In genomic region chr17:76239538-76240274, GRCh38 we compare ENCODE assay signal across 8 cellular contexts. TPM values are rescaled to one million over a fixed set of nuclear protein-coding genes. Genes with fewer than 3 reads are reported as not detected.
DNase-seq lines count a peak whose midpoint lies in the region; ATAC-seq and TF ChIP-seq lines count a peak whose summit lies in the region.

No MANE protein-coding gene starts in this region.

- peaks cover 0 to 12% of the 10 kb centered on the region in 2 donors for H3K27me3 Mint-ChIP-seq in natural killer cell (ENCODE audit: low read depth in 2 of 2)

- DNase-seq in LNCaP clone FGC (ENCODE audit: low read depth) (no peak), dorsolateral prefrontal cortex (peak in 1 of 10 donors; percentile 47), natural killer cell (no peak), NCI-H1930 (lab: John Stamatoyannopoulos, UW) (no peak), AG20443 (ENCODE audit: low spot score) (no peak), NCI-H510A treated with DMSO at 0.1 percent for 48 hours (lab: John Stamatoyannopoulos, UW) (no peak)

- no peaks in the 10 kb centered on the region for H3K27me3 ChIP-seq in dorsolateral prefrontal cortex

- intact Hi-C loops in dorsolateral prefrontal cortex (cut with DNase I), result loop anchor here (1.0 to 2.0 kb wide), 2 partner anchors 25 to 26 kb away; partner anchors contain the start of gene UBALD2 (in 2 of the 2)
- intact Hi-C loops in natural killer cell (cut with micrococcal nuclease), result loop anchor here (5.0 kb wide), 1 partner anchor 38 kb away; no protein-coding TSS in a partner anchor

- H3K4me3 Mint-ChIP-seq in natural killer cell, result peak overlapping the region; percentile 88

- H3K4me3 ChIP-seq in LNCaP clone FGC (ENCODE audit: low read depth, low read length) (peak overlapping the region; percentile 40), dorsolateral prefrontal cortex (peak overlapping the region; percentile 63 to 90 (median 83))

- ATAC-seq in GM19372 (IDR thresholded peaks at IDR 0.05; ENCODE audit: low read depth, unreplicated experiment), result peak; percentile 7
- ATAC-seq in natural killer cell, result no peak
- ATAC-seq in HG03097 (IDR thresholded peaks at IDR 0.05; ENCODE audit: low FRiP score, unreplicated experiment), result no peak

- H3K4me1 Mint-ChIP-seq in natural killer cell, result peaks cover 8 to 16% of the 10 kb centered on the region in 2 donors

- H3K27ac ChIP-seq in dorsolateral prefrontal cortex, result peak overlapping the region in 50 of 59 donors; percentile 2 to 89 (median 70)

- no peak overlapping the region for H3K27ac Mint-ChIP-seq in natural killer cell

- no peaks in the 10 kb centered on the region for H3K9me3 Mint-ChIP-seq in natural killer cell

- H3K36me3 Mint-ChIP-seq in natural killer cell, result no peaks in the 10 kb centered on the region

- TF ChIP-seq CTCF in LNCaP clone FGC (IDR thresholded peaks at IDR 0.05; ENCODE audit: control insufficient read depth, extremely low read depth, insufficient read depth), result no peak
- no peak for TF ChIP-seq CTCF in dorsolateral prefrontal cortex (IDR thresholded peaks at IDR 0.05 in 54 of 56, conservative IDR thresholded peaks at IDR 0.05 in 2 of 56; ENCODE audit: low read depth in 1 of 56, partially characterized antibody in 56 of 56)
- no peak for TF ChIP-seq CTCF in natural killer cell (IDR thresholded peaks at IDR 0.05)

RNA-seq across cellular contexts. Expression of gene RNF157, which starts 0.6 kb away (rescaled TPM):
- 100 to 1,000 TPM in 116 of 120 experiments, 10 to 100 TPM in 4; 66.1 to 191 (median 137) TPM for total RNA-seq in dorsolateral prefrontal cortex
- 1 to 10 TPM; 4.9 to 9.1 (median 8.5) TPM for total RNA-seq in natural killer cell

RNA-seq across cellular contexts. Expression of gene UBALD2, which starts 25.4 kb away (rescaled TPM):
- 10 to 100 TPM; 23.4 to 76.2 (median 37.1) TPM for total RNA-seq in dorsolateral prefrontal cortex
- 100 to 1,000 TPM; 171 to 287 (median 189) TPM for total RNA-seq in natural killer cell

Comparison
In these comparisons a context has a peak if more than half of its experiments do, and no peak if none do; other contexts are left out.
1. RNA of gene RNF157, which starts 0.6 kb away (total RNA-seq): 66.1 to 191 TPM in dorsolateral prefrontal cortex; 4.9 to 9.1 TPM in natural killer cell; every median in the first group is over 4 times any median in the second.